In the genomic region with DNA sequence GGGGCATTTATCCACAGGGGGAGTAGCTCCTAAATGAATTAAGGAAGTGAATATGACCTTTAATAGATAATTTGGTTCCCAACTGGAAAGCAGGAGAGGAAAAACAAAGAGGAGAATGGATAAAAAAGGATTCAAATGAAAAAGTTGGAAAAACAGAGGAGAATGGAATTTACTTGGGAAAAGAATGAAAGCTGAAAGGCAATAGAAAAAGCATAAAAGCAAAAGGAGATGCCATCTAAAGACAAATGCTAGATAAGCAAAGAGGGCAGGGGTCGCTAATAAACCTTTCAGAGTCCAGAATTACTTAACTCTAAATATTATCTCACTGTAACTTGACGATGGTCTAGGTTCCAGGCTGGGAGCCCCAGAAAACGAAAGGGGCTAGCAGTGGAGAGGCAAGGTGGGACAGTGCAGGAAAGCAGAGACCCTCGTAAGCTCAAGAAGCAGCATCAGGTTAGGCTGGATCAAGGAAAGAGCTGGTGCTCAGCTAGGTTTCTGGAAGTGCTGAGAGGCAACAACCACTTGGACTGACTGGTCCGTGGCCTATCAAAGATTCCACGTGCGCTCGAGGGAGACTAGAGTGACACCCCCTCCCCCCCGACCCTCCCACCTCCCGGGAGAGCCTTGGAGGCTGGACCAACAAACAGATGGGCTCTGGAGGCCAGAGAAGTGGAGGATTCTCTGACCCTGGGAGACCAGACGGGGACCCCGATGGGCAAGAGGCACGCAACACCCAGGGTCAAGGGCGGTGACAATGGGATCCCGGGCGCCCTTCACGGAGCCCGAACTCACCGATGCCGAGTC, we compare ENCODE assay signal across 8 cellular contexts. TPM values are rescaled to one million over a fixed set of nuclear protein-coding genes. Genes with fewer than 3 reads are reported as not detected.
DNase-seq lines count a peak whose midpoint lies in the region; ATAC-seq and TF ChIP-seq lines count a peak whose summit lies in the region.

No MANE protein-coding gene starts in this region.

- H3K27ac ChIP-seq in sigmoid colon: peak overlapping the region; percentile 83 to 95 (median 91)

- TF ChIP-seq POLR2A in sigmoid colon (IDR thresholded peaks at IDR 0.05): no peak

- H3K4me1 ChIP-seq in sigmoid colon: peaks cover 0 to 48% (median 34%) of the 10 kb centered on the region in 4 donors

- 6 to 18% methylated on average over 20 of the region's 20 CpGs for WGBS in sigmoid colon, 2 donors

- H3K9me3 Mint-ChIP-seq in activated naive CD4-positive, alpha-beta T cell treated with anti-CD3 and anti-CD28 coated beads for 36 hours: no peaks in the 10 kb centered on the region
- no peaks in the 10 kb centered on the region for H3K9me3 Mint-ChIP-seq in activated naive CD4-positive, alpha-beta T cell treated with anti-CD3 and anti-CD28 coated beads, Interleukin-2, amount 50 U/mL, for 72 hours

- no peak overlapping the region for H3K27ac Mint-ChIP-seq in activated naive CD4-positive, alpha-beta T cell treated with anti-CD3 and anti-CD28 coated beads for 36 hours
- no peak overlapping the region for H3K27ac Mint-ChIP-seq in activated naive CD4-positive, alpha-beta T cell treated with anti-CD3 and anti-CD28 coated beads, Interleukin-2, amount 50 U/mL, for 72 hours

- H3K4me3 ChIP-seq in fibroblast of villous mesenchyme (ENCODE audit: low read depth, low read length) (peak overlapping the region; percentile 70), sigmoid colon (peak overlapping the region; percentile 80 to 100 (median 94))

- no peaks in the 10 kb centered on the region for H3K36me3 ChIP-seq in sigmoid colon

- H3K4me3 Mint-ChIP-seq in activated naive CD4-positive, alpha-beta T cell treated with anti-CD3 and anti-CD28 coated beads for 36 hours: peak overlapping the region; percentile 69

- peak; percentile 8 for DNase-seq in activated naive CD4-positive, alpha-beta T cell treated with anti-CD3 and anti-CD28 coated beads for 36 hours
- DNase-seq in activated naive CD4-positive, alpha-beta T cell treated with anti-CD3 and anti-CD28 coated beads, Interleukin-2, amount 50 U/mL, for 72 hours (ENCODE audit: low spot score in 2 of 2): no peak
- DNase-seq in SW480 (ENCODE audit: low spot score) (peak; percentile 2), fibroblast of villous mesenchyme (ENCODE audit: low read depth) (no peak), sigmoid colon (peak; percentile 74), NCI-H187 (lab: John Stamatoyannopoulos, UW) (no peak)
- no peak for DNase-seq in activated naive CD4-positive, alpha-beta T cell treated with Interleukin-2 at 50 U/mL for 16 hours

- no peaks in the 10 kb centered on the region for H3K9me3 ChIP-seq in sigmoid colon

- no peaks in the 10 kb centered on the region for H3K27me3 Mint-ChIP-seq in activated naive CD4-positive, alpha-beta T cell treated with anti-CD3 and anti-CD28 coated beads for 36 hours (ENCODE audit: low read depth)

- TF ChIP-seq CTCF in fibroblast of villous mesenchyme (IDR thresholded peaks at IDR 0.05; ENCODE audit: insufficient read depth, low read depth, low read length) (no peak), sigmoid colon (IDR thresholded peaks at IDR 0.05) (no peak)

- no peaks in the 10 kb centered on the region for H3K27me3 ChIP-seq in sigmoid colon

- ATAC-seq in activated naive CD4-positive, alpha-beta T cell treated with anti-CD3 and anti-CD28 coated beads, Interleukin-2, amount 50 U/mL, for 72 hours: no peak
- no peak for ATAC-seq in GM21737 (IDR thresholded peaks at IDR 0.05; ENCODE audit: unreplicated experiment)

- H3K36me3 Mint-ChIP-seq in activated naive CD4-positive, alpha-beta T cell treated with anti-CD3 and anti-CD28 coated beads for 36 hours (ENCODE audit: low read depth): no peaks in the 10 kb centered on the region
- peaks cover 0 to 5% of the 10 kb centered on the region in 2 donors for H3K36me3 Mint-ChIP-seq in activated naive CD4-positive, alpha-beta T cell treated with anti-CD3 and anti-CD28 coated beads, Interleukin-2, amount 50 U/mL, for 72 hours

- CTCF ChIA-PET in activated naive CD4-positive, alpha-beta T cell treated with anti-CD3 and anti-CD28 coated beads for 36 hours (lab: Charles Lee): interaction anchor here (0.6 to 7.9 kb wide), 3 partner anchors 13 to 95 kb away, joined by 3 to 80 read pairs (median 48); no protein-coding TSS in a partner anchor

- no peak for TF ChIP-seq EP300 in sigmoid colon (IDR thresholded peaks at IDR 0.05)

- intact Hi-C loops in activated naive CD4-positive, alpha-beta T cell treated with anti-CD3 and anti-CD28 coated beads for 36 hours (cut with micrococcal nuclease): loop anchor here (5.0 kb wide), 2 partner anchors 702 to 1967 kb away; no protein-coding TSS in a partner anchor
- intact Hi-C loops in sigmoid colon (cut with DNase I): loop anchor here (5.0 to 10.0 kb wide), 3 partner anchors 52 to 660 kb away; a partner anchor contains a TSS

- peaks cover 37% of the 10 kb centered on the region for H3K4me1 Mint-ChIP-seq in activated naive CD4-positive, alpha-beta T cell treated with anti-CD3 and anti-CD28 coated beads for 36 hours (ENCODE audit: low read depth)

RNA-seq across cellular contexts. Expression of a gene that starts 1.2 kb away (rescaled TPM):
- total RNA-seq in activated naive CD4-positive, alpha-beta T cell treated with anti-CD3 and anti-CD28 coated beads for 36 hours: 1 to 10 TPM; 2.0 to 2.1 TPM
- total RNA-seq in activated naive CD4-positive, alpha-beta T cell treated with anti-CD3 and anti-CD28 coated beads, Interleukin-2, amount 50 U/mL, for 72 hours: 1 to 10 TPM; 2.4 to 5.0 TPM
- total RNA-seq in fibroblast of villous mesenchyme (16.4 and 18.7 TPM in 2 replicates), sigmoid colon (10 to 100 TPM; 20.2 to 32.3 (median 29.7) TPM)
- 1 to 10 TPM; 1.8 to 5.6 (median 2.8) TPM for polyA plus RNA-seq in sigmoid colon

Comparison
In these comparisons a context has a peak if more than half of its experiments do, and no peak if none do; other contexts are left out.
1. DNase-seq: peak in activated naive CD4-positive, alpha-beta T cell treated with anti-CD3 and anti-CD28 coated beads for 36 hours (single experiment), SW480 (single experiment) and sigmoid colon (single experiment); none in activated naive CD4-positive, alpha-beta T cell treated with anti-CD3 and anti-CD28 coated beads, Interleukin-2, amount 50 U/mL, for 72 hours (0 of 2), fibroblast of villous mesenchyme (single experiment), NCI-H187 (0 of 2) and activated naive CD4-positive, alpha-beta T cell treated with Interleukin-2 at 50 U/mL for 16 hours (single experiment).